ENCODE assay signal across 8 cellular contexts in genomic region chr9:132241840-132242620, GRCh38.
DNase-seq lines count a peak whose midpoint lies in the region; ATAC-seq and TF ChIP-seq lines count a peak whose summit lies in the region.

No MANE protein-coding gene starts in this region.

- H3K27me3 ChIP-seq in AG04450 (ENCODE audit: control insufficient read depth, insufficient read depth, low read length) (peaks cover 53% of the 10 kb centered on the region), Panc1 (ENCODE audit: control insufficient read depth, insufficient read depth, low read length) (no peaks in the 10 kb centered on the region)

- intact Hi-C loops in Panc1 (cut with micrococcal nuclease; ENCODE audit: unreplicated experiment) = no loop called here

- POLR2A ChIA-PET in AG04450 (lab: Yijun Ruan, JAX) (no interaction called here), Panc1 (lab: Charles Lee) (no interaction called here)

- ATAC-seq in GM19397 (IDR thresholded peaks at IDR 0.05; ENCODE audit: unreplicated experiment) = peak; percentile 1
- peak; percentile 5 for ATAC-seq in Panc1
- no peak for ATAC-seq in HG03457 (IDR thresholded peaks at IDR 0.05; ENCODE audit: unreplicated experiment)

- no peaks in the 10 kb centered on the region for H3K36me3 ChIP-seq in Panc1 (ENCODE audit: control insufficient read depth, insufficient read depth, low read length)

- H3K4me3 ChIP-seq in AG04450 (ENCODE audit: low read depth, low read length) (peak overlapping the region; percentile 62), Panc1 (ENCODE audit: low read depth in 2 of 2, low read length in 2 of 2) (peak overlapping the region; percentile 42 to 58)

- no peak for TF ChIP-seq CTCF in AG04450 (IDR thresholded peaks at IDR 0.05; ENCODE audit: low read depth, low read length)
- TF ChIP-seq CTCF in Panc1 (IDR thresholded peaks at IDR 0.05) = no peak

- H3K9me3 ChIP-seq in AG04450 (ENCODE audit: control insufficient read depth, insufficient read depth, low read length) (no peaks in the 10 kb centered on the region; the same call in 1 of the 2 replicates), Panc1 (ENCODE audit: control insufficient read depth, insufficient read depth, low read depth, low read length) (no peaks in the 10 kb centered on the region)

- in situ Hi-C loops in Panc1 (cut with HindIII; ENCODE audit: low pct_unique_long_range_greater_than_20kb, low sequenced_read_pairs) = no loop called here

- CTCF ChIA-PET in AG04450 (lab: Charles Lee) (interaction anchor here (1.0 kb wide), 1 partner anchor 73 kb away, joined by 3 read pairs; no protein-coding TSS in a partner anchor), Panc1 (lab: Charles Lee) (no interaction called here)

- no peak for DNase-seq in AG04450 (ENCODE audit: low read depth, low spot score)
- no peak for DNase-seq in Panc1 (ENCODE audit: low read depth, low spot score)
- peak; percentile 37 for DNase-seq in astrocyte of the hippocampus (ENCODE audit: low read depth, low spot score)
- DNase-seq in left kidney (ENCODE audit: low read depth, low spot score) = peak; percentile 53
- DNase-seq in stimulated activated CD8-positive, alpha-beta memory T cell treated with anti-CD3 and anti-CD28 coated beads, Interleukin-4, amount 100 ng/mL, for 48 hours = peak; percentile 47
- no peak for DNase-seq in middle frontal gyrus (ENCODE audit: extremely low spot score, low spot score)

- H3K27ac ChIP-seq in AG04450 (ENCODE audit: low read depth, low read length) (no peak overlapping the region), Panc1 (ENCODE audit: low read length) (no peak overlapping the region)

- no peaks in the 10 kb centered on the region; the same call in none of the 2 replicates for H3K4me1 ChIP-seq in Panc1 (ENCODE audit: control insufficient read depth, insufficient read depth, low read length)

- BruUV-seq in Panc1 (replicated peaks; lab: Mats Ljungman, UMichigan) = no TSS peak

Comparison
In these comparisons a context has a peak if more than half of its experiments do, and no peak if none do; other contexts are left out.
1. DNase-seq: peak in astrocyte of the hippocampus (single experiment), left kidney (single experiment) and stimulated activated CD8-positive, alpha-beta memory T cell treated with anti-CD3 and anti-CD28 coated beads, Interleukin-4, amount 100 ng/mL, for 48 hours (single experiment); none in AG04450 (single experiment), Panc1 (single experiment) and middle frontal gyrus (single experiment).